In the genomic region with DNA sequence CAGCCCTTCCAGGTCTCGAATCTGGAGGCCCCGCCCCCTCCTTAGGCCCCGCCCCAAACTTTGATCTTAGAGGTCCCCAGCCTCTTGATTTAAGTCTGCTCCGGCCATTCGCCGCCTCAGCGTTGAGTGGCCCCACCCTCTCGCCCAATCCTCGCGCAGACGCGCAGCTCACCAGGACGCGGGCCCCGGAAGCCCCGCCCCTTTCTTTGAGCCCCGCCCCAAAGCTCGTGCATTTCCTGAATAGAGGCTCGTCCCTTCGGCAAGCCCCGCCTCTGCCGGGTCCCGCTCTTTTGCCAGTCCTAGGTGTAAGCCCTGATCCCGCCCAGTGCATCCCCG, we compare ENCODE assay signal across 8 cellular contexts. TPM values are rescaled to one million over a fixed set of nuclear protein-coding genes. Genes with fewer than 3 reads are reported as not detected.
DNase-seq lines count a peak whose midpoint lies in the region; ATAC-seq and TF ChIP-seq lines count a peak whose summit lies in the region.

No MANE protein-coding gene starts in this region.

- peaks cover 24% of the 10 kb centered on the region for H3K79me2 ChIP-seq in parathyroid adenoma

- peak overlapping the region; percentile 97 for H3K4me2 ChIP-seq in parathyroid adenoma (ENCODE audit: low read length)

- H3K27me3 ChIP-seq in adipocyte (replicated peaks; ENCODE audit: control insufficient read depth, insufficient read depth, low read length) (no peaks in the 10 kb centered on the region), cardiac muscle cell (no peaks in the 10 kb centered on the region), parathyroid adenoma (ENCODE audit: control insufficient read depth, insufficient read depth, low read length) (no peaks in the 10 kb centered on the region), transverse colon (no peaks in the 10 kb centered on the region)

- no peak for TF ChIP-seq EP300 in transverse colon (IDR thresholded peaks at IDR 0.05; ENCODE audit: low read depth)

- peak overlapping the region; percentile 100 for H2AFZ ChIP-seq in parathyroid adenoma

- no peaks in the 10 kb centered on the region for H3K9me3 ChIP-seq in adipocyte (ENCODE audit: control insufficient read depth, low read length)
- H3K9me3 ChIP-seq in cardiac muscle cell (ENCODE audit: low read depth): no peaks in the 10 kb centered on the region
- no peaks in the 10 kb centered on the region for H3K9me3 ChIP-seq in parathyroid adenoma (ENCODE audit: control insufficient read depth, low read length)
- H3K9me3 ChIP-seq in transverse colon: no peaks in the 10 kb centered on the region

- H3K9ac ChIP-seq in adipocyte (ENCODE audit: low read length) (peak overlapping the region; percentile 95), parathyroid adenoma (no peak overlapping the region)

- in situ Hi-C loops in transverse colon (cut with MboI; ENCODE audit: low pct_ligation_motif_present in 1 of 4, low pct_unique_long_range_greater_than_20kb in 1 of 4, low sequenced_read_pairs in 3 of 4): no loop called here

- TF ChIP-seq CTCF in cardiac muscle cell (IDR thresholded peaks at IDR 0.05; ENCODE audit: low read depth, low read length) (no peak), parathyroid adenoma (IDR thresholded peaks at IDR 0.05) (no peak), transverse colon (IDR thresholded peaks at IDR 0.05) (no peak)

- DNase-seq in NCI-H128 (lab: John Stamatoyannopoulos, UW; ENCODE audit: unreplicated experiment): peak; percentile 89
- DNase-seq in SW 1271 (lab: John Stamatoyannopoulos, UW): peak; percentile 87 to 94
- DNase-seq in adipocyte (ENCODE audit: low read depth): peak; percentile 100
- DNase-seq in cardiac muscle cell (ENCODE audit: low read depth in 1 of 2, low spot score in 1 of 2): peak; percentile 98 to 99
- DNase-seq in transverse colon: peak; percentile 100

- H3K4me3 ChIP-seq in adipocyte (ENCODE audit: low read length) (peak overlapping the region; percentile 93), cardiac muscle cell (peak overlapping the region; percentile 84), parathyroid adenoma (ENCODE audit: low read depth, low read length) (peak overlapping the region; percentile 98), transverse colon (peak overlapping the region; percentile 94 to 96 (median 95))

- peaks cover 40% of the 10 kb centered on the region for H3K36me3 ChIP-seq in adipocyte (ENCODE audit: control insufficient read depth, insufficient read depth, low read length, severe bottlenecking)
- H3K36me3 ChIP-seq in cardiac muscle cell: peaks cover 18% of the 10 kb centered on the region
- H3K36me3 ChIP-seq in parathyroid adenoma (ENCODE audit: control insufficient read depth, insufficient read depth, low read length): no peaks in the 10 kb centered on the region
- H3K36me3 ChIP-seq in transverse colon: peaks cover 0 to 5% (median 2%) of the 10 kb centered on the region in 4 donors

- H3K4me1 ChIP-seq in adipocyte (ENCODE audit: control insufficient read depth, insufficient read depth, low read length) (peaks cover 44% of the 10 kb centered on the region), cardiac muscle cell (ENCODE audit: low read depth) (peaks cover 19% of the 10 kb centered on the region), parathyroid adenoma (no peaks in the 10 kb centered on the region), transverse colon (peaks cover 50 to 58% (median 55%) of the 10 kb centered on the region in 4 donors)

- 1% methylated on average over 23 of the region's 25 CpGs; no CpG with 5 or more reads in 1 of the 2 donors for WGBS in transverse colon (ENCODE audit: low coverage in 1 of 2), 2 donors

- intact Hi-C loops in transverse colon (cut with DNase I; ENCODE audit: low total_unique reads): no loop called here

- peak; percentile 80 for ATAC-seq in HG02678 (IDR thresholded peaks at IDR 0.05; ENCODE audit: unreplicated experiment)

- TF ChIP-seq POLR2A in GM10847 (IDR thresholded peaks at IDR 0.05; ENCODE audit: extremely low read depth, insufficient read length) (peak; percentile 41), transverse colon (IDR thresholded peaks at IDR 0.05) (no peak)

- H3K27ac ChIP-seq in cardiac muscle cell (peak overlapping the region; percentile 86), parathyroid adenoma (peak overlapping the region; percentile 99), transverse colon (peak overlapping the region; percentile 95 to 99 (median 98))

RNA-seq across cellular contexts. Expression of gene GUCD1, which starts 0.2 kb away (rescaled TPM):
- total RNA-seq in cardiac muscle cell (73.9 and 106 TPM in 2 replicates), transverse colon (100 to 1,000 TPM in 3 of 4 donors, 10 to 100 TPM in 1; 56.7 to 498 (median 277) TPM)
- polyA plus RNA-seq in cardiac muscle cell: 68.8 and 69.8 TPM in 2 replicates

RNA-seq across cellular contexts. Expression of gene SNRPD3, which starts 0.7 kb away (rescaled TPM):
- total RNA-seq in cardiac muscle cell (222 and 290 TPM in 2 replicates), transverse colon (100 to 1,000 TPM in 2 of 4 donors, 10 to 100 TPM in 2; 21.3 to 127 (median 93.8) TPM)
- 119 and 125 TPM in 2 replicates for polyA plus RNA-seq in cardiac muscle cell

RNA-seq across cellular contexts. Expression of gene LRRC75B, which starts 37.7 kb away (rescaled TPM):
- 33.0 and 42.4 TPM in 2 replicates for total RNA-seq in cardiac muscle cell
- 48.4 and 58.5 TPM in 2 replicates for polyA plus RNA-seq in cardiac muscle cell
- total RNA-seq in transverse colon: 10 to 100 TPM; 13.3 to 20.6 (median 16.6) TPM

RNA-seq across cellular contexts. Expression of gene GGT1, which starts 47.9 kb away (rescaled TPM):
- total RNA-seq in cardiac muscle cell (12.0 and 20.4 TPM in 2 replicates), transverse colon (100 to 1,000 TPM in 1 of 4 donors, 10 to 100 TPM in 3; 52.4 to 167 (median 77.1) TPM)
- 17.2 and 24.1 TPM in 2 replicates for polyA plus RNA-seq in cardiac muscle cell

RNA-seq across cellular contexts. Expression of gene UPB1, which starts 60.0 kb away (rescaled TPM):
- total RNA-seq in cardiac muscle cell (0.99 and 1.6 TPM in 2 replicates), transverse colon (under 1 TPM in 1 of 4 donors, not detected in 3; 0.32 TPM)
- polyA plus RNA-seq in cardiac muscle cell: 1.8 and 4.0 TPM in 2 replicates

Comparison
In these comparisons a context has a peak if more than half of its experiments do, and no peak if none do; other contexts are left out.
1. Peak in every context shown above with its lines: DNase-seq, ATAC-seq, H3K4me3 ChIP-seq and H3K27ac ChIP-seq.